ENCODE assay signal across 8 cellular contexts in the genomic region with DNA sequence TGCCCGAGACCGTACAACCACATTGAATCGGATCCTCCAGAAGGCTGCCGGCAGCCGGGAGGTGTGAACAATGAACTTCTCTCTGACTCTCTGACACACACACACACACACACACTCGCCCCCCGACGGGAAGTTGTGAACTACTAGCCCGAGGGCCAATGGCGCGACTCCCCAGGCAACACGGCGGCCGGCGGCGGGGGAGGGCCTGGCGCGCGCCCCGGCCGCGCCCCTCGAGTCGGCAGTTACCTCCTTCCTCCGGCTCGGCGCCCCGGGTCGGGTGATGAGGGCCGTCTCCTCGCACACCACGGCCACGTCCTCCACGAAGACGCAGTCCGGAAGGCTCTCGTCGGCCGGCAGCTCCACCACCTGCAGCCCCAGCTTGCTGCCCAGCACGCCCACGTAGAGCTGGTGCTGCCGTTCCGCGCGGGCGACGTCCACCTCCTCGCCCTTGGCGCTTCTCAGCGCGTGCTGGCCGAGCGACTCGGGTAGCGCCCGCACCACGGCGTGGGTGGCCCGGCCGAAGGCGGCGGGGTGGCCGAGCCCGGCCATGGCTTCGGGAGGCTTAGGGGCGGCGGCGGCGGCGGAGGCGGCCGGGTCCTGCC. TPM values are rescaled to one million over a fixed set of nuclear protein-coding genes. Genes with fewer than 3 reads are reported as not detected.
DNase-seq lines count a peak whose midpoint lies in the region; ATAC-seq and TF ChIP-seq lines count a peak whose summit lies in the region.

No MANE protein-coding gene starts in this region.

- peak overlapping the region; percentile 79 for H3K4me3 Mint-ChIP-seq in glutamatergic neuron (ENCODE audit: unreplicated experiment)

- ATAC-seq in GM18502 (IDR thresholded peaks at IDR 0.05; ENCODE audit: poor library complexity, unreplicated experiment) (peak; percentile 66), HG02981 (IDR thresholded peaks at IDR 0.05; ENCODE audit: unreplicated experiment) (peak; percentile 48), aorta (ENCODE audit: low FRiP score) (peak; percentile 82)
- ATAC-seq in activated naive CD4-positive, alpha-beta T cell treated with anti-CD3 and anti-CD28 coated beads, Interleukin-2, amount 50 U/mL, for 72 hours = peak; percentile 43 to 76

- H3K4me3 ChIP-seq in ACC112 (ENCODE audit: low read depth, low read length) = peak overlapping the region; percentile 86
- H3K4me3 ChIP-seq in aorta (ENCODE audit: low read length in 2 of 2) = peak overlapping the region; percentile 35 to 86

- TF ChIP-seq CTCF in glutamatergic neuron (IDR thresholded peaks at IDR 0.05; ENCODE audit: partially characterized antibody, unreplicated experiment) = no peak

- peaks cover 0 to 4% of the 10 kb centered on the region in 2 donors for H3K9me3 Mint-ChIP-seq in activated naive CD4-positive, alpha-beta T cell treated with anti-CD3 and anti-CD28 coated beads, Interleukin-2, amount 50 U/mL, for 72 hours
- H3K9me3 Mint-ChIP-seq in glutamatergic neuron (ENCODE audit: unreplicated experiment) = peaks cover 2% of the 10 kb centered on the region

- DNase-seq in NCI-H446 (lab: John Stamatoyannopoulos, UW) (peak; percentile 36 to 66), glutamatergic neuron (peak; percentile 67), nucleus accumbens (lab: John Stamatoyannopoulos, UW) (peak in 43 of 56 donors; percentile 11 to 76 (median 50)), aorta (peak; percentile 80 to 91)
- peak in 1 of 2 donors; percentile 27 for DNase-seq in activated naive CD4-positive, alpha-beta T cell treated with anti-CD3 and anti-CD28 coated beads, Interleukin-2, amount 50 U/mL, for 72 hours (ENCODE audit: low spot score in 2 of 2)

- no peaks in the 10 kb centered on the region for H3K9me3 ChIP-seq in aorta (ENCODE audit: control insufficient read depth, low read length)

- H3K4me1 ChIP-seq in ACC112 (ENCODE audit: control insufficient read depth, insufficient read depth, low read length, unreplicated experiment) = peaks cover 32% of the 10 kb centered on the region
- peaks cover 4 to 5% of the 10 kb centered on the region in 2 donors for H3K4me1 ChIP-seq in aorta (ENCODE audit: control insufficient read depth in 1 of 2, insufficient read depth in 2 of 2, low read length in 2 of 2)

- WGBS in aorta, 2 donors = 0% methylated on average over 59 to 72 of the region's 72 CpGs

- peaks cover 2% of the 10 kb centered on the region for H3K4me1 Mint-ChIP-seq in glutamatergic neuron (ENCODE audit: low read depth, unreplicated experiment)

- H3K27ac Mint-ChIP-seq in activated naive CD4-positive, alpha-beta T cell treated with anti-CD3 and anti-CD28 coated beads, Interleukin-2, amount 50 U/mL, for 72 hours = no peak overlapping the region
- no peak overlapping the region for H3K27ac Mint-ChIP-seq in glutamatergic neuron (ENCODE audit: unreplicated experiment)

- H3K36me3 ChIP-seq in ACC112 (ENCODE audit: insufficient read depth, low read length) (no peaks in the 10 kb centered on the region), aorta (ENCODE audit: control insufficient read depth in 1 of 2, insufficient read depth in 2 of 2, low read length in 1 of 2) (no peaks in the 10 kb centered on the region)

- H3K27me3 ChIP-seq in ACC112 (ENCODE audit: insufficient read depth, low read length) (no peaks in the 10 kb centered on the region), aorta (ENCODE audit: control insufficient read depth in 1 of 2, insufficient read depth in 2 of 2, low read length in 1 of 2) (no peaks in the 10 kb centered on the region)

- H3K79me2 ChIP-seq in ACC112 (ENCODE audit: control insufficient read depth, insufficient read depth, low read length, unreplicated experiment) = peaks cover 60% of the 10 kb centered on the region

- peaks cover 9% of the 10 kb centered on the region for H3K27me3 Mint-ChIP-seq in glutamatergic neuron (ENCODE audit: unreplicated experiment)

- peak overlapping the region; percentile 78 for H2AFZ ChIP-seq in ACC112 (ENCODE audit: low read length, unreplicated experiment)

- intact Hi-C loops in aorta (cut with DNase I) = loop anchor here (5.0 to 10.0 kb wide), 3 partner anchors 60 to 157 kb away; no protein-coding TSS in a partner anchor

- H3K36me3 Mint-ChIP-seq in activated naive CD4-positive, alpha-beta T cell treated with anti-CD3 and anti-CD28 coated beads, Interleukin-2, amount 50 U/mL, for 72 hours = peaks cover 0 to 6% of the 10 kb centered on the region in 2 donors
- no peaks in the 10 kb centered on the region for H3K36me3 Mint-ChIP-seq in glutamatergic neuron (ENCODE audit: unreplicated experiment)

- H3K27ac ChIP-seq in ACC112 (ENCODE audit: low read depth, low read length) (peak overlapping the region; percentile 62), aorta (ENCODE audit: low read depth in 1 of 2, low read length in 2 of 2) (peak overlapping the region; percentile 33 to 52)

RNA-seq across cellular contexts. Expression of a gene that starts 0.4 kb away (rescaled TPM):
- total RNA-seq in activated naive CD4-positive, alpha-beta T cell treated with anti-CD3 and anti-CD28 coated beads, Interleukin-2, amount 50 U/mL, for 72 hours = not detected
- total RNA-seq in glutamatergic neuron (ENCODE audit: unreplicated experiment) (5.4 TPM), aorta (10 to 100 TPM; 28.8 to 54.6 TPM)
- 10 to 100 TPM; 12.8 to 28.5 TPM for polyA plus RNA-seq in aorta
